20 cellular contexts compared by ENCODE assay signal in genomic region chr11:82718841-82719240, GRCh38. TPM values are rescaled to one million over a fixed set of nuclear protein-coding genes. Genes with fewer than 3 reads are reported as not detected.
"Had no signal": no experiment of that assay in that cellular context is flagged by ENCODE, and none has a peak within 500 bp of the region (broad histone marks: within the 10 kb centered on the region; RNA-seq: fewer than 3 reads in every experiment).

No MANE protein-coding gene starts in this region.

- H3K27me3 ChIP-seq: adrenal gland, ascending aorta, brain microvascular endothelial cell, ovary, right lobe of liver, upper lobe of left lung, vagina had no signal

- DNase-seq: activated CD8-positive, alpha-beta memory T cell treated with anti-CD3 and anti-CD28 coated beads for 24 hours; activated effector memory CD4-positive, alpha-beta T cell treated with Interleukin-2 at 50 U/mL for 16 hours; activated naive CD4-positive, alpha-beta T cell treated with Interleukin-2 at 50 U/mL for 16 hours; activated naive CD8-positive, alpha-beta T cell treated with anti-CD3 and anti-CD28 coated beads for 36 hours; left cardiac atrium; left ventricle myocardium superior; right lobe of liver; stimulated activated CD4-positive, alpha-beta T cell treated with anti-CD3 and anti-CD28 coated beads, Interleukin-2, amount 100 ng/mL, for 48 hours; stimulated activated naive CD4-positive, alpha-beta T cell treated with Interleukin-2 at 50 U/mL for 16 hours; upper lobe of left lung; WERI-Rb-1 had no signal

- H3K4me3 ChIP-seq: adrenal gland, ascending aorta, ovary, right lobe of liver, upper lobe of left lung, vagina had no signal

- H3K36me3 ChIP-seq: adrenal gland, ascending aorta, brain microvascular endothelial cell, ovary, right lobe of liver, upper lobe of left lung, vagina, WERI-Rb-1 had no signal

- H3K4me1 ChIP-seq: adrenal gland, right lobe of liver, upper lobe of left lung, vagina had no signal

- H3K27ac ChIP-seq: adrenal gland, brain microvascular endothelial cell, epithelial cell of prostate, ovary, right lobe of liver, upper lobe of left lung, vagina, WERI-Rb-1 had no signal

- H3K9me3 ChIP-seq: adrenal gland, ascending aorta, ovary, right lobe of liver, upper lobe of left lung, vagina had no signal

- ATAC-seq: activated CD4-positive, CD25-positive, alpha-beta regulatory T cell treated with anti-CD3 and anti-CD28 coated beads, Interleukin-2, amount 50 U/mL, for 24 hours had no signal

RNA-seq across cellular contexts. Expression of gene FAM181B, which starts 14.8 kb away (rescaled TPM):
- total RNA-seq: activated naive CD8-positive, alpha-beta T cell treated with anti-CD3 and anti-CD28 coated beads for 36 hours; ascending aorta; lung microvascular endothelial cell; right lobe of liver; T-helper 1 cell treated with Interleukin-12 subunit alpha and Interleukin-12 subunit beta and Interleukin-4 antibody, amounts not matched to agents 30 ng/mL and 1 ng/mL, for 36 hours had no signal
